In genomic region chr9:36123511-36123910, GRCh38 we compare ENCODE assay signal across 27 cellular contexts. TPM values are rescaled to one million over a fixed set of nuclear protein-coding genes. Genes with fewer than 3 reads are reported as not detected.
"Had no signal": no experiment of that assay in that cellular context is flagged by ENCODE, and none has a peak within 500 bp of the region (broad histone marks: within the 10 kb centered on the region; RNA-seq: fewer than 3 reads in every experiment).

No MANE protein-coding gene starts in this region.

- H3K4me3 Mint-ChIP-seq: activated B cell treated with CpG ODN at 0.5 μM for 24 hours; activated CD4-positive, alpha-beta T cell treated with anti-CD3 and anti-CD28 coated beads, Interleukin-2, amount 10 ng/mL, durations not matched to agents 24 days and 14 days; activated CD8-positive, alpha-beta memory T cell treated with anti-CD3 and anti-CD28 coated beads, Interleukin-2, amount 10 ng/mL, durations not matched to agents 7 days and 5 days; activated naive CD8-positive, alpha-beta T cell treated with anti-CD3 and anti-CD28 coated beads, Interleukin-2, amount 50 U/mL, for 24 hours; activated T-cell treated with anti-CD3 and anti-CD28 coated beads, Interleukin-2, amount 50 U/mL, for 4 hours; T-helper 17 cell had no signal

- H3K9me3 ChIP-seq: ascending aorta, body of pancreas had no signal

- H3K4me1 ChIP-seq: ascending aorta, body of pancreas had no signal

- DNase-seq: activated B cell treated with CpG ODN at 0.5 μM for 24 hours; activated CD4-positive, alpha-beta T cell treated with anti-CD3 and anti-CD28 coated beads for 1 hour; activated CD4-positive, alpha-beta T cell treated with anti-CD3 and anti-CD28 coated beads, Interleukin-2, amount 10 ng/mL, durations not matched to agents 24 days and 14 days; activated CD4-positive, alpha-beta T cell treated with anti-CD3 and anti-CD28 coated beads, Interleukin-2, amount 50 U/mL, for 48 hours; activated CD8-positive, alpha-beta memory T cell treated with anti-CD3 and anti-CD28 coated beads, Interleukin-2, amount 10 ng/mL, durations not matched to agents 7 days and 5 days; activated effector memory CD4-positive, alpha-beta T cell treated with anti-CD3 and anti-CD28 coated beads, Interleukin-2, amount 50 U/mL, for 16 hours; activated naive CD4-positive, alpha-beta T cell treated with Interleukin-2 at 50 U/mL for 16 hours; activated naive CD8-positive, alpha-beta T cell treated with anti-CD3 and anti-CD28 coated beads, Interleukin-2, amount 50 U/mL, for 24 hours; activated T-cell treated with anti-CD3 and anti-CD28 coated beads, Interleukin-2, amount 50 U/mL, for 4 hours; amniotic stem cell; body of pancreas; central memory CD4-positive, alpha-beta T cell; Kasumi-1; KBM-7; NCI-H1105; NCI-H1436 treated with DMSO at 0.1 percent for 48 hours; NCI-H187; NCI-H2081; NCI-H510A treated with DMSO at 0.1 percent for 48 hours; NCI-H69; PC-3; SHP77; T-helper 17 cell; T-helper 9 cell had no signal

- H3K27ac ChIP-seq: ascending aorta, body of pancreas had no signal

- H3K9me3 Mint-ChIP-seq: activated B cell treated with CpG ODN at 0.5 μM for 24 hours; activated CD4-positive, alpha-beta T cell treated with anti-CD3 and anti-CD28 coated beads, Interleukin-2, amount 10 ng/mL, durations not matched to agents 24 days and 14 days; activated naive CD4-positive, alpha-beta T cell treated with anti-CD3 and anti-CD28 coated beads, Interleukin-2, amount 50 U/mL, for 72 hours; activated naive CD8-positive, alpha-beta T cell treated with anti-CD3 and anti-CD28 coated beads, Interleukin-2, amount 50 U/mL, for 24 hours; activated T-cell treated with anti-CD3 and anti-CD28 coated beads, Interleukin-2, amount 50 U/mL, for 4 hours had no signal

- H3K27ac Mint-ChIP-seq: activated B cell treated with CpG ODN at 0.5 μM for 24 hours; activated CD4-positive, alpha-beta T cell treated with anti-CD3 and anti-CD28 coated beads, Interleukin-2, amount 10 ng/mL, durations not matched to agents 24 days and 14 days; activated CD8-positive, alpha-beta memory T cell treated with anti-CD3 and anti-CD28 coated beads, Interleukin-2, amount 10 ng/mL, durations not matched to agents 7 days and 5 days; activated naive CD4-positive, alpha-beta T cell treated with anti-CD3 and anti-CD28 coated beads, Interleukin-2, amount 50 U/mL, for 72 hours; activated naive CD8-positive, alpha-beta T cell treated with anti-CD3 and anti-CD28 coated beads, Interleukin-2, amount 50 U/mL, for 24 hours had no signal

- H3K27me3 Mint-ChIP-seq: activated B cell treated with CpG ODN at 0.5 μM for 24 hours; activated CD4-positive, alpha-beta T cell treated with anti-CD3 and anti-CD28 coated beads, Interleukin-2, amount 10 ng/mL, durations not matched to agents 24 days and 14 days; activated CD8-positive, alpha-beta memory T cell treated with anti-CD3 and anti-CD28 coated beads, Interleukin-2, amount 10 ng/mL, durations not matched to agents 7 days and 5 days; activated naive CD8-positive, alpha-beta T cell treated with anti-CD3 and anti-CD28 coated beads, Interleukin-2, amount 50 U/mL, for 24 hours; T-helper 17 cell had no signal

- ATAC-seq: activated CD8-positive, alpha-beta memory T cell treated with anti-CD3 and anti-CD28 coated beads, Interleukin-2, amount 10 ng/mL, durations not matched to agents 7 days and 5 days; activated naive CD4-positive, alpha-beta T cell treated with anti-CD3 and anti-CD28 coated beads, Interleukin-2, amount 50 U/mL, for 72 hours; activated naive CD8-positive, alpha-beta T cell treated with anti-CD3 and anti-CD28 coated beads, Interleukin-2, amount 50 U/mL, for 24 hours; activated T-cell treated with anti-CD3 and anti-CD28 coated beads, Interleukin-2, amount 50 U/mL, for 4 hours; body of pancreas; PC-3; T-helper 17 cell had no signal

- H3K4me3 ChIP-seq: ascending aorta, body of pancreas had no signal

- H3K27me3 ChIP-seq: ascending aorta, body of pancreas had no signal

- H3K36me3 Mint-ChIP-seq: activated naive CD4-positive, alpha-beta T cell treated with anti-CD3 and anti-CD28 coated beads, Interleukin-2, amount 50 U/mL, for 72 hours had no signal

RNA-seq across cellular contexts. Expression of gene CCIN, which starts 45.7 kb away (rescaled TPM):
- total RNA-seq: activated B cell treated with CpG ODN at 0.5 μM for 24 hours; activated CD4-positive, alpha-beta T cell treated with anti-CD3 and anti-CD28 coated beads, Interleukin-2, amount 10 ng/mL, durations not matched to agents 24 days and 14 days; activated naive CD4-positive, alpha-beta T cell treated with anti-CD3 and anti-CD28 coated beads, Interleukin-2, amount 50 U/mL, for 72 hours; activated T-cell treated with anti-CD3 and anti-CD28 coated beads, Interleukin-2, amount 50 U/mL, for 4 hours; ascending aorta; body of pancreas; bronchial epithelial cell had no signal
